3 cellular contexts compared by ENCODE assay signal in genomic region chr12:13417516-13417915, GRCh38.
"Had no signal": no experiment of that assay in that cellular context is flagged by ENCODE, and none has a peak within 500 bp of the region (broad histone marks: within the 10 kb centered on the region; RNA-seq: fewer than 3 reads in every experiment).

No MANE protein-coding gene starts in this region.

- H3K4me3 ChIP-seq: GM12878 had no signal

- ATAC-seq: GM12878 had no signal

- DNase-seq: GDM1, GF-D8 had no signal
